Comparison of ENCODE assay signal across 8 cellular contexts in genomic region chrX:107710617-107711391, GRCh38.
DNase-seq lines count a peak whose midpoint lies in the region; ATAC-seq, FAIRE-seq and TF ChIP-seq lines count a peak whose summit lies in the region.

No MANE protein-coding gene starts in this region.

- H4K20me1 ChIP-seq in Loucy (ENCODE audit: insufficient read depth, low read length, poor library complexity, severe bottlenecking) = peaks cover 27% of the 10 kb centered on the region

- H3F3A ChIP-seq in Loucy (ENCODE audit: low read depth) = peaks cover 19% of the 10 kb centered on the region

- peaks cover 2% of the 10 kb centered on the region for H3K27me3 Mint-ChIP-seq in activated CD8-positive, alpha-beta T cell treated with anti-CD3 and anti-CD28 coated beads, Interleukin-2, amount 10 ng/mL, durations not matched to agents 7 days and 5 days (ENCODE audit: low read depth)

- H3K9me3 ChIP-seq in Loucy (ENCODE audit: insufficient read depth, low read depth, low read length) (no peaks in the 10 kb centered on the region), neutrophil (no peaks in the 10 kb centered on the region)

- peak overlapping the region; percentile 72 for H3K4me2 ChIP-seq in Loucy (ENCODE audit: low read depth, low read length, poor library complexity, severe bottlenecking)

- FAIRE-seq in GM18507 (lab: Jason Lieb, UNC) = peak; percentile 98

- H2AFZ ChIP-seq in Loucy (ENCODE audit: low read length) = no peak overlapping the region

- TF ChIP-seq CTCF in HFF-Myc (IDR thresholded peaks at IDR 0.05; ENCODE audit: low read depth, low read length, missing control alignments) = no peak
- TF ChIP-seq CTCF in Loucy (conservative IDR thresholded peaks at IDR 0.05; ENCODE audit: low read length) = no peak
- no peak for TF ChIP-seq CTCF in fibroblast of mammary gland (conservative IDR thresholded peaks at IDR 0.05; ENCODE audit: control insufficient read depth, insufficient read depth, low read depth, low read length)
- TF ChIP-seq CTCF in neutrophil (IDR thresholded peaks at IDR 0.05) = no peak

- peaks cover 8% of the 10 kb centered on the region for H3K27me3 ChIP-seq in Loucy (ENCODE audit: insufficient read depth, low read length, poor library complexity, severe bottlenecking)
- no peaks in the 10 kb centered on the region for H3K27me3 ChIP-seq in neutrophil

- peaks cover 23% of the 10 kb centered on the region for H3K36me3 Mint-ChIP-seq in activated CD8-positive, alpha-beta T cell treated with anti-CD3 and anti-CD28 coated beads, Interleukin-2, amount 10 ng/mL, durations not matched to agents 7 days and 5 days (ENCODE audit: low read depth)

- peaks cover 42% of the 10 kb centered on the region for H3K4me1 ChIP-seq in Loucy (ENCODE audit: insufficient read depth, low read length, poor library complexity, severe bottlenecking)
- peaks cover 49 to 61% of the 10 kb centered on the region in 2 experiments for H3K4me1 ChIP-seq in neutrophil (ENCODE audit: control insufficient read depth in 1 of 2, insufficient read depth in 1 of 2, low read depth in 1 of 2, low read length in 1 of 2)

- peak overlapping the region; percentile 99 for H3K27ac ChIP-seq in neutrophil

- DNase-seq in GM18507 (ENCODE audit: extremely low spot score, insufficient read length, low read depth) = peak; percentile 48
- peak; percentile 69 for DNase-seq in HFF-Myc (ENCODE audit: extremely low read depth, low read depth)
- DNase-seq in activated CD8-positive, alpha-beta T cell treated with anti-CD3 and anti-CD28 coated beads, Interleukin-2, amount 10 ng/mL, durations not matched to agents 7 days and 5 days = peak; percentile 75
- DNase-seq in fibroblast of mammary gland (ENCODE audit: low read depth) = peak; percentile 97
- DNase-seq in NCI-H526 (lab: John Stamatoyannopoulos, UW) = no peak
- DNase-seq in NCI-H510A treated with DMSO at 0.1 percent for 48 hours (lab: John Stamatoyannopoulos, UW) = no peak

- peak overlapping the region; percentile 48 for H3K9ac ChIP-seq in Loucy (ENCODE audit: low read depth, low read length, poor library complexity, severe bottlenecking)

- H3K9me2 ChIP-seq in Loucy (replicated peaks; ENCODE audit: low read depth, low read length) = no peaks in the 10 kb centered on the region

- H3K27ac Mint-ChIP-seq in activated CD8-positive, alpha-beta T cell treated with anti-CD3 and anti-CD28 coated beads, Interleukin-2, amount 10 ng/mL, durations not matched to agents 7 days and 5 days = peak overlapping the region; percentile 86

- peak overlapping the region; percentile 59 for H3K4me3 Mint-ChIP-seq in activated CD8-positive, alpha-beta T cell treated with anti-CD3 and anti-CD28 coated beads, Interleukin-2, amount 10 ng/mL, durations not matched to agents 7 days and 5 days

- peaks cover 33% of the 10 kb centered on the region for H3K79me2 ChIP-seq in Loucy (ENCODE audit: insufficient read depth, low read length)

- no peak overlapping the region for H3K4me3 ChIP-seq in HFF-Myc (replicated peaks; ENCODE audit: low read depth, low read length)
- H3K4me3 ChIP-seq in Loucy (ENCODE audit: low read length, poor library complexity, severe bottlenecking) = peak overlapping the region; percentile 47
- no peak overlapping the region for H3K4me3 ChIP-seq in fibroblast of mammary gland (ENCODE audit: control insufficient read depth, low read depth, low read length)
- H3K4me3 ChIP-seq in neutrophil (ENCODE audit: low read depth in 1 of 2, low read length in 1 of 2) = peak overlapping the region; percentile 78 to 98

- CTCF ChIA-PET in activated CD8-positive, alpha-beta T cell treated with anti-CD3 and anti-CD28 coated beads, Interleukin-2, amount 10 ng/mL, durations not matched to agents 7 days and 5 days (lab: Charles Lee) = interaction anchor here (1.1 to 14.6 kb wide), 3 partner anchors 26 to 66 kb away, joined by 4 to 308 read pairs (median 7); partner anchors contain the start of gene NCBP2L

- ATAC-seq in activated CD8-positive, alpha-beta T cell treated with anti-CD3 and anti-CD28 coated beads, Interleukin-2, amount 10 ng/mL, durations not matched to agents 7 days and 5 days = peak; percentile 62

- H3K36me3 ChIP-seq in Loucy (ENCODE audit: insufficient read depth, low read length) (peaks cover 31% of the 10 kb centered on the region), neutrophil (peaks cover 36% of the 10 kb centered on the region)

- POLR2A ChIA-PET in activated CD8-positive, alpha-beta T cell treated with anti-CD3 and anti-CD28 coated beads, Interleukin-2, amount 10 ng/mL, durations not matched to agents 7 days and 5 days (lab: Charles Lee) = interaction anchor here (0.7 to 11.6 kb wide), 6 partner anchors 12 to 83 kb away, joined by 3 to 292 read pairs (median 4); partner anchors contain the start of gene PRPS1

- H3K4me1 Mint-ChIP-seq in activated CD8-positive, alpha-beta T cell treated with anti-CD3 and anti-CD28 coated beads, Interleukin-2, amount 10 ng/mL, durations not matched to agents 7 days and 5 days (ENCODE audit: low read depth) = peaks cover 35% of the 10 kb centered on the region

- no peaks in the 10 kb centered on the region for H3K9me3 Mint-ChIP-seq in activated CD8-positive, alpha-beta T cell treated with anti-CD3 and anti-CD28 coated beads, Interleukin-2, amount 10 ng/mL, durations not matched to agents 7 days and 5 days (ENCODE audit: insufficient read depth)

Comparison
In these comparisons a context has a peak if more than half of its experiments do, and no peak if none do; other contexts are left out.
1. DNase-seq: peak in GM18507 (single experiment), HFF-Myc (single experiment), activated CD8-positive, alpha-beta T cell treated with anti-CD3 and anti-CD28 coated beads, Interleukin-2, amount 10 ng/mL, durations not matched to agents 7 days and 5 days (single experiment) and fibroblast of mammary gland (single experiment); none in NCI-H526 (0 of 2) and NCI-H510A treated with DMSO at 0.1 percent for 48 hours (single experiment).
2. H3K4me3 ChIP-seq: peak in Loucy (single experiment) and neutrophil (2 of 2); none in HFF-Myc (single experiment) and fibroblast of mammary gland (single experiment).